ENCODE assay signal across 30 cellular contexts in the genomic region with DNA sequence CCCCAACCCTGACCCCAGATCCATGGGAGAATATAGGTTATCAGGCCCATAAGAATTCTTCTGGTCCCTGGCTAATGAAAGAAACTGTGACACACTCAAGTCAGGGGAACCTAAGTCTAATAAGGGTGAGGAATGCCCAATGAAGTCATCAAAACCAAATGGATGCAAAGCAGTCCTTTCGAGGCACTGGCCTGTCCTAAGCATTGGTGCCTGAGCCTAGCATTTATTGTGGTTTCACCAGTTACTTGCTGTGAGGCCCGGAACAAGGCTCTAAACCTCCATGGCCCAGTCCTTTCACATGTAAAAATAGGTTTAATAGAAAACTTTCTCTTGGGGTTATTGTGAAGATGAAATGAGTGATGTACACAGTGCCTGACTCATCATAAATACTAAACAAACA.
"Had no signal": no experiment of that assay in that cellular context is flagged by ENCODE, and none has a peak within 500 bp of the region (broad histone marks: within the 10 kb centered on the region; RNA-seq: fewer than 3 reads in every experiment).

No MANE protein-coding gene starts in this region.

- H3K9me3 ChIP-seq: MG63, SJSA1, SK-N-SH had no signal

- H3K4me2 ChIP-seq: SK-N-SH had no signal

- H3K9ac ChIP-seq: SK-N-SH had no signal

- H3K4me3 Mint-ChIP-seq: activated CD4-positive, alpha-beta T cell treated with anti-CD3 and anti-CD28 coated beads for 36 hours; activated CD4-positive, alpha-beta T cell treated with anti-CD3 and anti-CD28 coated beads, Interleukin-2, amount 10 ng/mL, durations not matched to agents 7 days and 5 days; activated CD8-positive, alpha-beta T cell treated with anti-CD3 and anti-CD28 coated beads, Interleukin-2, amount 10 ng/mL, durations not matched to agents 7 days and 5 days; activated naive CD4-positive, alpha-beta T cell treated with anti-CD3 and anti-CD28 coated beads for 36 hours; activated naive CD8-positive, alpha-beta T cell; activated naive CD8-positive, alpha-beta T cell treated with anti-CD3 and anti-CD28 coated beads, Interleukin-2, amount 50 U/mL, for 24 hours; activated T-cell treated with anti-CD3 and anti-CD28 coated beads, Interleukin-2, amount 50 U/mL, for 4 hours; activated T-helper 1 cell treated with anti-CD3 and anti-CD28 coated beads, Interleukin-12 subunit alpha, Interleukin-12 subunit beta, Interleukin-2, Interleukin-4 antibody, amounts not matched to agents 30 ng/mL and 10 ng/mL and 1 ng/mL, durations not matched to agents 14 hours and 24 hours and 36 hours; brain; T-helper 1 cell treated with Interleukin-12 subunit alpha and Interleukin-12 subunit beta and Interleukin-4 antibody, amounts not matched to agents 30 μg/mL and 1 μg/mL, for 36 hours; T-helper 2 cell treated with Interferon-gamma antibody and Interleukin-4, amounts not matched to agents 5 μg/mL and 100 μg/mL, for 36 hours had no signal

- DNase-seq: activated CD4-positive, alpha-beta T cell treated with anti-CD3 and anti-CD28 coated beads for 36 hours; activated CD4-positive, alpha-beta T cell treated with anti-CD3 and anti-CD28 coated beads, Interleukin-2, amount 10 ng/mL, durations not matched to agents 7 days and 5 days; activated CD4-positive, alpha-beta T cell treated with anti-CD3 and anti-CD28 coated beads, Interleukin-2, amount 50 U/mL, for 48 hours; activated CD8-positive, alpha-beta T cell treated with anti-CD3 and anti-CD28 coated beads, Interleukin-2, amount 10 ng/mL, durations not matched to agents 7 days and 5 days; activated gamma-delta T cell treated with Interleukin-2 at 50 U/mL for 16 hours; activated naive CD4-positive, alpha-beta T cell treated with anti-CD3 and anti-CD28 coated beads for 36 hours; activated naive CD8-positive, alpha-beta T cell treated with anti-CD3 and anti-CD28 coated beads, Interleukin-2, amount 50 U/mL, for 24 hours; activated T-cell treated with anti-CD3 and anti-CD28 coated beads, Interleukin-2, amount 50 U/mL, for 4 hours; anterior cingulate cortex; caudate nucleus; cerebellar nuclear complex; Kasumi-1; MG63; NCI-H1048; NCI-H1105 treated with DMSO at 0.1 percent for 48 hours; NCI-H1436; NCI-H1694; NCI-H1930; NCI-H2081 treated with DMSO at 0.1 percent for 48 hours; NCI-H345; NCI-H524 treated with DMSO at 0.1 percent for 48 hours; SHP77; SK-N-SH had no signal

- H3K4me3 ChIP-seq: MG63, SJSA1 had no signal

- H3K27ac Mint-ChIP-seq: activated CD4-positive, alpha-beta T cell treated with anti-CD3 and anti-CD28 coated beads for 36 hours; activated CD4-positive, alpha-beta T cell treated with anti-CD3 and anti-CD28 coated beads, Interleukin-2, amount 10 ng/mL, durations not matched to agents 7 days and 5 days; activated CD8-positive, alpha-beta T cell treated with anti-CD3 and anti-CD28 coated beads, Interleukin-2, amount 10 ng/mL, durations not matched to agents 7 days and 5 days; activated naive CD4-positive, alpha-beta T cell treated with anti-CD3 and anti-CD28 coated beads for 36 hours; activated naive CD8-positive, alpha-beta T cell; activated naive CD8-positive, alpha-beta T cell treated with anti-CD3 and anti-CD28 coated beads, Interleukin-2, amount 50 U/mL, for 24 hours; activated T-helper 1 cell treated with anti-CD3 and anti-CD28 coated beads, Interleukin-12 subunit alpha, Interleukin-12 subunit beta, Interleukin-2, Interleukin-4 antibody, amounts not matched to agents 30 ng/mL and 10 ng/mL and 1 ng/mL, durations not matched to agents 14 hours and 24 hours and 36 hours; brain; T-helper 1 cell treated with Interleukin-12 subunit alpha and Interleukin-12 subunit beta and Interleukin-4 antibody, amounts not matched to agents 30 μg/mL and 1 μg/mL, for 36 hours; T-helper 2 cell treated with Interferon-gamma antibody and Interleukin-4, amounts not matched to agents 5 μg/mL and 100 μg/mL, for 36 hours had no signal

- ATAC-seq: activated CD4-positive, alpha-beta T cell treated with anti-CD3 and anti-CD28 coated beads for 36 hours; activated CD4-positive, CD25-positive, alpha-beta regulatory T cell treated with anti-CD3 and anti-CD28 coated beads, Interleukin-2, amount 50 U/mL, for 24 hours; activated CD8-positive, alpha-beta T cell treated with anti-CD3 and anti-CD28 coated beads, Interleukin-2, amount 10 ng/mL, durations not matched to agents 7 days and 5 days; activated naive CD8-positive, alpha-beta T cell treated with anti-CD3 and anti-CD28 coated beads, Interleukin-2, amount 50 U/mL, for 24 hours; activated T-cell treated with anti-CD3 and anti-CD28 coated beads, Interleukin-2, amount 50 U/mL, for 4 hours had no signal

- H3K27me3 Mint-ChIP-seq: activated CD4-positive, alpha-beta T cell treated with anti-CD3 and anti-CD28 coated beads for 36 hours; activated CD4-positive, alpha-beta T cell treated with anti-CD3 and anti-CD28 coated beads, Interleukin-2, amount 10 ng/mL, durations not matched to agents 7 days and 5 days; activated naive CD8-positive, alpha-beta T cell; activated naive CD8-positive, alpha-beta T cell treated with anti-CD3 and anti-CD28 coated beads, Interleukin-2, amount 50 U/mL, for 24 hours; brain had no signal

- H3K36me3 ChIP-seq: MG63, SJSA1 had no signal

- H3K27me3 ChIP-seq: MG63, SJSA1 had no signal

- H3K36me3 Mint-ChIP-seq: activated naive CD8-positive, alpha-beta T cell; brain had no signal

- H3K4me1 Mint-ChIP-seq: activated CD4-positive, alpha-beta T cell treated with anti-CD3 and anti-CD28 coated beads for 36 hours; activated CD4-positive, alpha-beta T cell treated with anti-CD3 and anti-CD28 coated beads, Interleukin-2, amount 10 ng/mL, durations not matched to agents 7 days and 5 days; activated naive CD8-positive, alpha-beta T cell treated with anti-CD3 and anti-CD28 coated beads, Interleukin-2, amount 50 U/mL, for 24 hours; brain had no signal

- H3K4me1 ChIP-seq: SJSA1 had no signal

- H3K27ac ChIP-seq: SJSA1 had no signal
